ENCODE assay signal across 15 cellular contexts in genomic region chr4:3715251-3716033, GRCh38.
"Had no signal": no experiment of that assay in that cellular context is flagged by ENCODE, and none has a peak within 500 bp of the region (broad histone marks: within the 10 kb centered on the region; RNA-seq: fewer than 3 reads in every experiment).

No MANE protein-coding gene starts in this region.

- H3K36me3 Mint-ChIP-seq: activated naive CD8-positive, alpha-beta T cell; natural killer cell had no signal

- H3K9me3 ChIP-seq: testis had no signal

- H3K36me3 ChIP-seq: breast epithelium, heart right ventricle had no signal

- H3K27me3 ChIP-seq: testis had no signal

- ATAC-seq: heart right ventricle; stimulated activated naive CD8-positive, alpha-beta T cell treated with anti-CD3 and anti-CD28 coated beads, Interleukin-15, amount 100 ng/mL, for 72 hours had no signal

- H3K4me1 Mint-ChIP-seq: natural killer cell; stimulated activated naive CD8-positive, alpha-beta T cell treated with anti-CD3 and anti-CD28 coated beads, Interleukin-15, amount 100 ng/mL, for 72 hours had no signal

- H3K27ac Mint-ChIP-seq: activated naive CD8-positive, alpha-beta T cell; natural killer cell; stimulated activated naive CD8-positive, alpha-beta T cell treated with anti-CD3 and anti-CD28 coated beads, Interleukin-15, amount 100 ng/mL, for 72 hours had no signal

- H3K4me1 ChIP-seq: breast epithelium had no signal

- H3K4me3 ChIP-seq: breast epithelium, heart right ventricle, lung, testis had no signal

- DNase-seq: activated CD4-positive, alpha-beta T cell treated with anti-CD3 and anti-CD28 coated beads for 1 hour; activated CD4-positive, alpha-beta T cell treated with anti-CD3 and anti-CD28 coated beads, Interleukin-2, amount 50 U/mL, for 48 hours; activated gamma-delta T cell; activated T-cell treated with anti-CD3 and anti-CD28 coated beads, Interleukin-2, amount 50 U/mL, for 48 hours; foreskin melanocyte; natural killer cell; stimulated activated CD4-positive, alpha-beta T cell treated with anti-CD3 and anti-CD28 coated beads, Interleukin-15, amount 100 ng/mL, for 24 hours; stimulated activated CD4-positive, alpha-beta T cell treated with anti-CD3 and anti-CD28 coated beads, Interleukin-4, amount 100 ng/mL, for 24 hours; stimulated activated naive CD8-positive, alpha-beta T cell treated with anti-CD3 and anti-CD28 coated beads, Interleukin-15, amount 100 ng/mL, for 72 hours; SW 1271; testis had no signal

- H3K4me3 Mint-ChIP-seq: activated naive CD8-positive, alpha-beta T cell; natural killer cell; stimulated activated naive CD8-positive, alpha-beta T cell treated with anti-CD3 and anti-CD28 coated beads, Interleukin-15, amount 100 ng/mL, for 72 hours had no signal

- H3K27ac ChIP-seq: breast epithelium, heart right ventricle, testis had no signal
